Comparison of ENCODE assay signal across 19 cellular contexts in the genomic region with DNA sequence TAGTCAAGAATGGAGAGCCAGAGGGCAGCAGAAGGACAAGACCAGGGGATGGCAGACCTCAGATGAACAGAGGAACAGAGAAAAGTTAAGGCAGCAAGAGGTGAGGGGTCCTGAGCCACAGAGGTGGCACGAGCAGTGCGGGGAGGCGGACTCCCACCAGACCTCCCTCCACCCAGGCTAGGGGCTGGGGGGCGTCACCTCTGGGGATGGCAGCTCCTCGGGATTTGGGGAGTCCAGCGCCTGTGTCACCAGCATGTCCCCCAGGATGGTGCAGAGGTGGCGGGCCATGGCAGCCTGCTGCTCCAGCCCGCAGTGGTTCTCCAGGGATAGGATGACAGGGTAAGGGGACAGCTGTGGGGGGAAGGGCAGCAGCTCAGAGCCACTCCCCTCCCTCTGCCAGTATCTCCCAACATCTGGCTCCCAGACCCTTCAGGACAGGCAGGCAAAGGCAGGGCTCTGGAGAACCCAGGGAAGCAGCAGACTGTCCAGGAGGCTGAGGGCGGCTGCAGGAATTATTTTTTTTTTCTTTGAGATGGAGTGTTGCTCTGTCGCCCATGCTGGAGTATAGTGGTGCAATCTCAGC. TPM values are rescaled to one million over a fixed set of nuclear protein-coding genes. Genes with fewer than 3 reads are reported as not detected.
DNase-seq lines count a peak whose midpoint lies in the region; ATAC-seq and TF ChIP-seq lines count a peak whose summit lies in the region.
"Had no signal": no experiment of that assay in that cellular context is flagged by ENCODE, and none has a peak within 500 bp of the region (broad histone marks: within the 10 kb centered on the region; RNA-seq: fewer than 3 reads in every experiment).

No MANE protein-coding gene starts in this region.

- intact Hi-C loops in left cardiac atrium (cut with DNase I) (no loop called here), left ventricle myocardium superior (cut with micrococcal nuclease) (no loop called here)

- no peaks in the 10 kb centered on the region for H3K9me3 Mint-ChIP-seq in effector memory CD8-positive, alpha-beta T cell
- H3K9me3 Mint-ChIP-seq in osteocyte (ENCODE audit: unreplicated experiment): no peaks in the 10 kb centered on the region

- no peak for TF ChIP-seq CTCF in RWPE1 (conservative IDR thresholded peaks at IDR 0.05; ENCODE audit: low read depth)
- TF ChIP-seq CTCF in osteocyte (IDR thresholded peaks at IDR 0.05): no peak

- peaks cover 0 to 14% of the 10 kb centered on the region in 2 donors for H3K27me3 Mint-ChIP-seq in effector memory CD8-positive, alpha-beta T cell
- no peaks in the 10 kb centered on the region for H3K27me3 Mint-ChIP-seq in osteocyte (ENCODE audit: unreplicated experiment)

- CTCF ChIA-PET in RWPE1 (lab: Yijun Ruan, JAX): interaction anchor here (1.7 kb wide), 1 partner anchor 17 kb away, joined by 7 read pairs; no protein-coding TSS in a partner anchor

- peak overlapping the region; percentile 100 for H3K27ac ChIP-seq in RWPE1
- H3K27ac ChIP-seq: 22Rv1, HL-60, KMS-11 had no signal

- ATAC-seq in effector memory CD8-positive, alpha-beta T cell (replicated peaks): no peak
- ATAC-seq in left cardiac atrium (no peak), left ventricle myocardium superior (no peak), GM21528 (IDR thresholded peaks at IDR 0.05; ENCODE audit: low FRiP score, unreplicated experiment) (no peak)
- ATAC-seq: HCT116, Panc1 had no signal

- no peaks in the 10 kb centered on the region for H3K4me1 Mint-ChIP-seq in effector memory CD8-positive, alpha-beta T cell (ENCODE audit: low read depth in 2 of 2)
- peaks cover 27% of the 10 kb centered on the region for H3K4me1 Mint-ChIP-seq in osteocyte (ENCODE audit: unreplicated experiment)

- H3K4me3 Mint-ChIP-seq in effector memory CD8-positive, alpha-beta T cell: no peak overlapping the region
- H3K4me3 Mint-ChIP-seq in osteocyte (ENCODE audit: unreplicated experiment): no peak overlapping the region

- peak overlapping the region; percentile 39 to 57 for H3K27ac Mint-ChIP-seq in effector memory CD8-positive, alpha-beta T cell
- H3K27ac Mint-ChIP-seq in osteocyte (ENCODE audit: unreplicated experiment): peak overlapping the region; percentile 63

- POLR2A ChIA-PET in RWPE1 (lab: Yijun Ruan, JAX; ENCODE audit: low non-redundant PET): no interaction called here

- peaks cover 3% of the 10 kb centered on the region for H3K36me3 Mint-ChIP-seq in effector memory CD8-positive, alpha-beta T cell (ENCODE audit: insufficient read depth)
- H3K36me3 Mint-ChIP-seq in osteocyte (ENCODE audit: unreplicated experiment): peaks cover 20% of the 10 kb centered on the region

- DNase-seq in DMS 273 (lab: John Stamatoyannopoulos, UW; ENCODE audit: unreplicated experiment) (peak; percentile 44), DMS 273 treated with DMSO at 0.1 percent for 48 hours (lab: John Stamatoyannopoulos, UW) (no peak), RWPE1 (ENCODE audit: low spot score) (no peak), osteocyte (ENCODE audit: extremely low spot score, unreplicated experiment) (no peak), left cardiac atrium (no peak), left ventricle myocardium superior (no peak)
- DNase-seq in effector memory CD8-positive, alpha-beta T cell: no peak
- DNase-seq: C1 segment of cervical spinal cord, NCI-H1092, NCI-H1694, NCI-H2107, NCI-H345, Right ventricle myocardium superior had no signal

RNA-seq across cellular contexts. Expression of a gene that starts 15.8 kb away (rescaled TPM):
- total RNA-seq in osteocyte: 92.3 and 111 TPM in 2 replicates
- 100 to 1,000 TPM in 1 of 2 donors, 10 to 100 TPM in 1; 92.1 to 132 TPM for total RNA-seq in left cardiac atrium
- 281 TPM for total RNA-seq in left ventricle myocardium superior

RNA-seq across cellular contexts. Expression of a gene that starts 19.0 kb away (rescaled TPM):
- total RNA-seq in osteocyte (8.1 and 10.6 TPM in 2 replicates), left cardiac atrium (1 to 10 TPM; 8.4 to 8.7 TPM), left ventricle myocardium superior (7.7 TPM)

RNA-seq across cellular contexts. Expression of a gene that starts 31.8 kb away (rescaled TPM):
- total RNA-seq in osteocyte (42.0 and 44.5 TPM in 2 replicates), left cardiac atrium (10 to 100 TPM; 27.8 to 31.7 TPM), left ventricle myocardium superior (35.1 TPM)

RNA-seq across cellular contexts. Expression of a gene that starts 45.1 kb away (rescaled TPM):
- 6.4 and 9.8 TPM in 2 replicates for total RNA-seq in osteocyte
- 1 to 10 TPM; 4.2 to 4.4 TPM for total RNA-seq in left cardiac atrium
- total RNA-seq in left ventricle myocardium superior: 8.9 TPM

RNA-seq across cellular contexts. Expression of a gene that starts 55.4 kb away (rescaled TPM):
- 92.4 and 97.9 TPM in 2 replicates for total RNA-seq in osteocyte
- 10 to 100 TPM; 66.6 to 92.4 TPM for total RNA-seq in left cardiac atrium
- total RNA-seq in left ventricle myocardium superior: 114 TPM
